ENCODE assay signal across 7 cellular contexts in the genomic region with DNA sequence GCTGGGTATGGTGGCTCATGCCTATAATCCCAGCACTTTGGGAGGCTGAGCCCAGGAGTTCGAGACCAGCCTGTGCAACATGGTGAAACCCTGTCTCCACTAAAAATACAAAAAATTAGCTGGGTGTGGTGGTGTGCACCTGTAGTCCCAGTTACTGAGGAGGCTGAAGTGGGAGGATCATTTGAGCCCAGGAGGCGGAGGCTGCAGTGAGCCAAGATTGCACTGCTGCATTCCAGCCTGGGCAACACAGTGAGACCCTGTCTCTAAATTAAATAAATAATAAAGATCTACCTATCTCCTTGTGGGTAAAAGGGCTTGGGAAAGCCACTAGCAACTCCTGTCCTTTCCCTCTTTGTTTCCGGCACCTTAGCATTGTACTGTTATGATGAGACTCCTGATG. TPM values are rescaled to one million over a fixed set of nuclear protein-coding genes. Genes with fewer than 3 reads are reported as not detected.
DNase-seq lines count a peak whose midpoint lies in the region; ATAC-seq, FAIRE-seq and TF ChIP-seq lines count a peak whose summit lies in the region.
"Not testable (repeated sequence)": the region's sequence is repeated elsewhere in the genome, so short reads cannot be mapped to it uniquely, and the experiment has no call there.

No MANE protein-coding gene starts in this region.

- not testable (repeated sequence) for ATAC-seq in K562

- not testable (repeated sequence) for H3K9me3 Mint-ChIP-seq in chondrocyte (ENCODE audit: low read depth); mesothelial cell of epicardium; nephron

- CTCF ChIA-PET in K562 (lab: Yijun Ruan, JAX; ENCODE audit: low intra/inter-chr PET ratio), result not testable (repeated sequence)

- H2AFZ ChIP-seq in K562 (ENCODE audit: low read depth, low read length), result not testable (repeated sequence)

- H3K27ac Mint-ChIP-seq in chondrocyte (ENCODE audit: unreplicated experiment), result peak overlapping the region; percentile 22
- peak overlapping the region; percentile 94 for H3K27ac Mint-ChIP-seq in mesothelial cell of epicardium
- peak overlapping the region; percentile 90 to 96 (median 93) for H3K27ac Mint-ChIP-seq in nephron

- H3K79me2 ChIP-seq in K562 (ENCODE audit: control insufficient read depth, insufficient read depth, low read length), result not testable (repeated sequence)

- H3K27ac ChIP-seq in SJCRH30 (peak overlapping the region; percentile 41; the same call in 1 of the 2 replicates), VCaP (peak overlapping the region; percentile 18), K562 (ENCODE audit: extremely low read depth, low read depth, low read length) (peak overlapping the region; percentile 5; the same call in 2 of the 3 replicates), left ventricle myocardium inferior (replicated peaks) (peak overlapping the region; percentile 29)

- H3K9me1 ChIP-seq in K562 (ENCODE audit: control insufficient read depth, insufficient read depth, low read length), result not testable (repeated sequence)

- not testable (repeated sequence) for H4K20me1 ChIP-seq in K562 (replicated peaks; ENCODE audit: control insufficient read depth, insufficient read depth, low read length)

- FAIRE-seq in K562 (lab: Jason Lieb, UNC), result not testable (repeated sequence)

- not testable (repeated sequence) for H3K27me3 ChIP-seq in SJCRH30; K562 (ENCODE audit: control insufficient read depth in 2 of 2, insufficient read depth in 2 of 2, low read length in 2 of 2); left ventricle myocardium inferior (ENCODE audit: low read depth)

- not testable (repeated sequence) for H3K4me2 ChIP-seq in K562 (ENCODE audit: insufficient read depth, low read length)

- TF ChIP-seq CTCF in VCaP (conservative IDR thresholded peaks at IDR 0.05); K562 (IDR thresholded peaks at IDR 0.05 in 2 of 3, conservative IDR thresholded peaks at IDR 0.05 in 1 of 3; ENCODE audit: insufficient read depth in 2 of 3, low read depth in 1 of 3, low read length in 3 of 3); chondrocyte (IDR thresholded peaks at IDR 0.05); left ventricle myocardium inferior (IDR thresholded peaks at IDR 0.05; ENCODE audit: borderline replicate concordance); mesothelial cell of epicardium (IDR thresholded peaks at IDR 0.05; ENCODE audit: unreplicated experiment); nephron (IDR thresholded peaks at IDR 0.05; ENCODE audit: unreplicated experiment in 3 of 3): not testable (repeated sequence)

- WGBS in K562 (ENCODE audit: insufficient coverage, low coverage, missing lambda C conversion rate), result 97% methylated on average over 3 of the region's 3 CpGs

- peaks cover 19% of the 10 kb centered on the region for H3K4me1 Mint-ChIP-seq in chondrocyte (ENCODE audit: low read depth)
- peaks cover 28% of the 10 kb centered on the region for H3K4me1 Mint-ChIP-seq in mesothelial cell of epicardium
- peaks cover 43% of the 10 kb centered on the region for H3K4me1 Mint-ChIP-seq in nephron

- H3K4me1 ChIP-seq in SJCRH30, result peaks cover 15% of the 10 kb centered on the region
- peaks cover 3 to 35% of the 10 kb centered on the region in 2 experiments; a peak in 4 of 5 replicates for H3K4me1 ChIP-seq in K562 (replicated peaks in 1 of 2; ENCODE audit: control insufficient read depth in 2 of 2, insufficient read depth in 2 of 2, low read length in 2 of 2)
- peaks cover 15% of the 10 kb centered on the region for H3K4me1 ChIP-seq in left ventricle myocardium inferior

- not testable (repeated sequence) for H3K27me3 Mint-ChIP-seq in chondrocyte (ENCODE audit: low read depth); mesothelial cell of epicardium (ENCODE audit: low read depth); nephron (ENCODE audit: low read depth)

- intact Hi-C loops in K562 (cut with micrococcal nuclease); left ventricle myocardium inferior (cut with micrococcal nuclease): not testable (repeated sequence)

- H3K4me3 ChIP-seq in SJCRH30, K562, left ventricle myocardium inferior: not testable (repeated sequence)

- not testable (repeated sequence) for TF ChIP-seq EP300 in K562 (IDR thresholded peaks at IDR 0.05; ENCODE audit: low read length)

- TF ChIP-seq POLR2A in K562 (conservative IDR thresholded peaks at IDR 0.05), result not testable (repeated sequence)

- BruUV-seq in K562 (replicated peaks; lab: Mats Ljungman, UMichigan), result not testable (repeated sequence)

- in situ Hi-C loops in K562 (cut with MboI), result not testable (repeated sequence)

- H3K9me3 ChIP-seq in SJCRH30 (replicated peaks); K562 (replicated peaks; ENCODE audit: control insufficient read depth, insufficient read depth, low read depth, low read length); left ventricle myocardium inferior (replicated peaks): not testable (repeated sequence)

- H3K36me3 ChIP-seq in SJCRH30, result peaks cover 76% of the 10 kb centered on the region
- H3K36me3 ChIP-seq in K562 (ENCODE audit: control insufficient read depth, insufficient read depth, low read length), result peaks cover 91% of the 10 kb centered on the region
- H3K36me3 ChIP-seq in left ventricle myocardium inferior, result peaks cover 87% of the 10 kb centered on the region

- POLR2A ChIA-PET in K562 (lab: Yijun Ruan, JAX), result interaction anchor here (1.3 kb wide), 1 partner anchor 51 kb away, joined by 3 read pairs; no protein-coding TSS in a partner anchor

- DNase-seq in SJCRH30; K562 (ENCODE audit: extremely low read depth in 1 of 4, low spot score in 3 of 4); chondrocyte (ENCODE audit: low spot score); left ventricle myocardium inferior; mesothelial cell of epicardium (ENCODE audit: low spot score in 2 of 2, unreplicated experiment in 2 of 2): not testable (repeated sequence)

- H3K36me3 Mint-ChIP-seq in chondrocyte (ENCODE audit: low read depth), result peaks cover 35% of the 10 kb centered on the region
- peaks cover 55% of the 10 kb centered on the region for H3K36me3 Mint-ChIP-seq in mesothelial cell of epicardium
- H3K36me3 Mint-ChIP-seq in nephron (ENCODE audit: low read depth), result peaks cover 78% of the 10 kb centered on the region

- not testable (repeated sequence) for H3K4me3 Mint-ChIP-seq in chondrocyte (ENCODE audit: unreplicated experiment); mesothelial cell of epicardium
- H3K4me3 Mint-ChIP-seq in nephron, result peak overlapping the region in 1 of 3 experiments; percentile 19

- TF ChIP-seq RAD21 in K562 (CRISPR knock-in tag; conservative IDR thresholded peaks at IDR 0.05 in 1 of 2, IDR thresholded peaks at IDR 0.05 in 1 of 2), result not testable (repeated sequence)

- not testable (repeated sequence) for H3K9ac ChIP-seq in K562 (ENCODE audit: insufficient read depth in 1 of 2, low read depth in 2 of 2, low read length in 2 of 2)

TF ChIP-seq in K562, 482 proteins besides CTCF, POLR2A, EP300 and RAD21:
- TF ChIP-seq RBM25 (IDR thresholded peaks at IDR 0.05; ENCODE audit: low read depth, low read length, severe bottlenecking), result peak; percentile 28
- TF ChIP-seq ZNF121 (CRISPR knock-in tag; conservative IDR thresholded peaks at IDR 0.05), result peak; percentile 84
- TF ChIP-seq BCOR (IDR thresholded peaks at IDR 0.05), result peak; percentile 66
- 0 out of 4 replicates have a peak, but pooled peaks of 1 of the 2 experiments have one; percentile 34 for TF ChIP-seq KDM1A (IDR thresholded peaks at IDR 0.05)
- TF ChIP-seq FOXA3 (CRISPR knock-in tag; conservative IDR thresholded peaks at IDR 0.05 in 1 of 2, IDR thresholded peaks at IDR 0.05 in 1 of 2), result 0 out of 4 replicates have a peak, but pooled peaks of 1 of the 2 experiments have one; percentile 11

RNA-seq across cellular contexts. Expression of a gene that starts 56.5 kb away (rescaled TPM):
- total RNA-seq in SJCRH30 (2014; rRNA removed; shearing (Covaris generic)), result 76.3 and 92.0 TPM in 2 replicates
- total RNA-seq in K562 (2011; cell fraction: chromatin; rRNA removed; ENCODE audit: low replicate concordance), result 81.9 and 159 TPM in 2 replicates
- 31.5 and 52.2 TPM in 2 replicates for total RNA-seq in K562 (2011; cell fraction: nucleolus; rRNA removed)
- total RNA-seq in K562 (2011; cell fraction: nucleoplasm; rRNA removed), result 65.8 and 115 TPM in 2 replicates
- total RNA-seq in K562 (2014; rRNA removed) (23.7 and 25.6 TPM in 2 replicates), K562 (2014; rRNA removed; fragmentation: Illumina TruSeq; extraction: Trizol) (31.4 and 33.3 TPM in 2 replicates), K562 (2015; rRNA removed; fragmentation: Illumina TruSeq; extraction: Trizol) (32.3 and 39.3 TPM in 2 replicates), K562 (2021) (38.7 and 41.7 TPM in 2 replicates), chondrocyte (28.0 to 32.2 TPM (median 28.0 TPM) in 3 replicates), left ventricle myocardium inferior (27.0 TPM), mesothelial cell of epicardium (44.4 to 50.4 TPM (median 45.9 TPM) in 3 replicates)
- polyA plus RNA-seq in K562 (2011; rRNA removed) (80.5 and 117 TPM in 2 replicates), K562 (2014; fragmentation: Illumina TruSeq; extraction: Trizol) (27.8 and 32.0 TPM in 2 replicates), K562 (2014; fragmentation: Nextera tagmentation; extraction: Ambion mirVana) (10 to 100 TPM in 1 of 2 experiments, 1 to 10 TPM in 1; 9.8 to 11.3 TPM), K562 (2014; rRNA removed) (24.2 and 25.4 TPM in 2 replicates)
- polyA plus RNA-seq in K562 (2011; cell fraction: cytosol; rRNA removed), result 34.1 and 98.5 TPM in 2 replicates
- polyA plus RNA-seq in K562 (2011; cell fraction: nucleus; rRNA removed), result 64.5 and 148 TPM in 2 replicates
- 25.6 and 27.9 TPM in 2 replicates for polyA plus RNA-seq in K562 (2012)
- 161 and 267 TPM in 2 replicates for polyA minus RNA-seq in K562 (2011; rRNA and poly(A)+ RNA removed)
- 47.6 and 59.6 TPM in 2 replicates for polyA minus RNA-seq in K562 (2011; cell fraction: cytosol; rRNA and poly(A)+ RNA removed)
- 16.6 and 47.5 TPM in 2 replicates for polyA minus RNA-seq in K562 (2011; cell fraction: nucleus; rRNA and poly(A)+ RNA removed)

Comparison
In these comparisons a context has a peak if more than half of its experiments do, and no peak if none do; other contexts are left out.
1. H3K27ac Mint-ChIP-seq: peak in every context shown above with its lines; median percentile 94 in mesothelial cell of epicardium; 93 in nephron; 22 in chondrocyte.